ENCODE assay signal across 10 cellular contexts in the genomic region with DNA sequence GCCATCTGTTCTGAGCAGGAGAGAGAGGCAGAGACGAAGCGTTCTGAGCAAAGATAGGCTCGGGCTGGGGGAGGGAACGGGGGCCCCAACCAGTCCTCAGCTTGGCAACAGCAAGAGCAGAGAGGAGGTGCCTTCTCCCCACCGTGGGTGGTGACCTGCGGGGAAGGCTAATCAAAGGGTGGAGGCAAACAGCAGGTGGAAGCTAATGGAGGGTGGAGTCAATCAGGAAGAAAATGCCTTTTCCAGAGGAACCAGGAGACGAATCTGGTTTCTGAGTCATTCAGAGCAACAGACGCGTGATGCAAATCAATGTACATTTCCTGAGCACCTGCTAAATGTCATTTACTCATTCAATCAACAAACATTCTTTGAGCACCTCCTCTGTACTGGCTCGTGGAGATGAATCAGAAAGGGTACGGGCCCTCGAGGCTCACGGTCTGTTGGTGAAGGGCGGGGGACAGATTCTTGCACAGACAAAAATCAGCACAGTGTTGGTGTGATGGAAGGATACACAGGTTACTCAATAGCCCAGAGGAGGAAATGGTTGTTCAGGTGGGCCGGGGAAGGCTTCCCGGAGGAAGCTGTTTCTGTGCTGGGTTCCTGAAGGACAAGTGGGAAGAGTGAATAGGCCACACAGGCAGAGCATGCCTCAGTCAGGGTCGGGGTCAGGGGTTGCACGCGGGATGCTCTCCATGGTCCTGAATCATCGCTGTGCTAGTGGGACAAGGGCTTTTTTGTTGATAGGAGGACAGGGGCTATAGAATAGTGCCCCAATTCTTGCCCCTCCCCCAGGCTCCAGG. TPM values are rescaled to one million over a fixed set of nuclear protein-coding genes. Genes with fewer than 3 reads are reported as not detected.
DNase-seq lines count a peak whose midpoint lies in the region; ATAC-seq and TF ChIP-seq lines count a peak whose summit lies in the region.
"Had no signal": no experiment of that assay in that cellular context is flagged by ENCODE, and none has a peak within 500 bp of the region (broad histone marks: within the 10 kb centered on the region; RNA-seq: fewer than 3 reads in every experiment).

No MANE protein-coding gene starts in this region.

- H3K4me3 ChIP-seq in fibroblast of villous mesenchyme (ENCODE audit: low read depth, low read length) (no peak overlapping the region), ascending aorta (no peak overlapping the region)
- H3K4me3 ChIP-seq: upper lobe of left lung had no signal

- DNase-seq in activated T-cell treated with anti-CD3 and anti-CD28 coated beads, Interleukin-2, amount 50 U/mL, for 72 hours: peak; percentile 27 to 31
- no peak for DNase-seq in activated T-cell treated with anti-CD3 and anti-CD28 coated beads, Interleukin-2, amount 50 U/mL, for 1 hour
- peak; percentile 40 to 48 for DNase-seq in SHP77 (lab: John Stamatoyannopoulos, UW)
- DNase-seq in fibroblast of villous mesenchyme (ENCODE audit: low read depth): peak; percentile 64
- no peak for DNase-seq in Ammon's horn (ENCODE audit: low spot score)
- DNase-seq in ascending aorta (ENCODE audit: low spot score in 2 of 2): no peak
- DNase-seq: left cardiac atrium had no signal

- TF ChIP-seq CTCF in fibroblast of villous mesenchyme (IDR thresholded peaks at IDR 0.05; ENCODE audit: insufficient read depth, low read depth, low read length) (no peak), ascending aorta (IDR thresholded peaks at IDR 0.05) (no peak)

- H3K27ac Mint-ChIP-seq in activated T-cell treated with anti-CD3 and anti-CD28 coated beads, Interleukin-2, amount 50 U/mL, for 72 hours: peak overlapping the region; percentile 2
- peak overlapping the region; percentile 21 for H3K27ac Mint-ChIP-seq in stimulated activated memory B cell treated with anti-CD40 and anti-IgM and Interleukin-4, amounts not matched to agents 10 μg/mL and 1 μg/mL and 100 μg/mL, for 72 hours

- no peak overlapping the region for H3K4me3 Mint-ChIP-seq in activated T-cell treated with anti-CD3 and anti-CD28 coated beads, Interleukin-2, amount 50 U/mL, for 72 hours
- H3K4me3 Mint-ChIP-seq in stimulated activated memory B cell treated with anti-CD40 and anti-IgM and Interleukin-4, amounts not matched to agents 10 μg/mL and 1 μg/mL and 100 μg/mL, for 72 hours: peak overlapping the region; percentile 34

- no peaks in the 10 kb centered on the region for H3K27me3 ChIP-seq in ascending aorta
- H3K27me3 ChIP-seq: upper lobe of left lung had no signal

- no peaks in the 10 kb centered on the region for H3K9me3 Mint-ChIP-seq in activated T-cell treated with anti-CD3 and anti-CD28 coated beads, Interleukin-2, amount 50 U/mL, for 72 hours
- no peaks in the 10 kb centered on the region for H3K9me3 Mint-ChIP-seq in stimulated activated memory B cell treated with anti-CD40 and anti-IgM and Interleukin-4, amounts not matched to agents 10 μg/mL and 1 μg/mL and 100 μg/mL, for 72 hours

- H3K27me3 Mint-ChIP-seq in activated T-cell treated with anti-CD3 and anti-CD28 coated beads, Interleukin-2, amount 50 U/mL, for 72 hours (ENCODE audit: low read depth): peaks cover 8% of the 10 kb centered on the region
- no peaks in the 10 kb centered on the region for H3K27me3 Mint-ChIP-seq in stimulated activated memory B cell treated with anti-CD40 and anti-IgM and Interleukin-4, amounts not matched to agents 10 μg/mL and 1 μg/mL and 100 μg/mL, for 72 hours

- no peaks in the 10 kb centered on the region for H3K9me3 ChIP-seq in ascending aorta
- H3K9me3 ChIP-seq: upper lobe of left lung had no signal

- intact Hi-C loops in ascending aorta (cut with DNase I): no loop called here

- peak in 1 of 2 donors; percentile 58 for ATAC-seq in activated T-cell treated with anti-CD3 and anti-CD28 coated beads, Interleukin-2, amount 50 U/mL, for 72 hours (replicated peaks in 1 of 2)
- ATAC-seq in stimulated activated memory B cell treated with anti-CD40 and anti-IgM and Interleukin-4, amounts not matched to agents 10 μg/mL and 1 μg/mL and 100 μg/mL, for 72 hours: peak; percentile 62
- no peak for ATAC-seq in HG03342 (IDR thresholded peaks at IDR 0.05; ENCODE audit: unreplicated experiment)

- peaks cover 11% of the 10 kb centered on the region for H3K4me1 Mint-ChIP-seq in activated T-cell treated with anti-CD3 and anti-CD28 coated beads, Interleukin-2, amount 50 U/mL, for 72 hours (ENCODE audit: low read depth)
- H3K4me1 Mint-ChIP-seq in stimulated activated memory B cell treated with anti-CD40 and anti-IgM and Interleukin-4, amounts not matched to agents 10 μg/mL and 1 μg/mL and 100 μg/mL, for 72 hours: peaks cover 30% of the 10 kb centered on the region

- no peak overlapping the region for H3K27ac ChIP-seq in ascending aorta
- H3K27ac ChIP-seq: upper lobe of left lung had no signal

- peaks cover 2 to 10% of the 10 kb centered on the region in 2 donors for H3K4me1 ChIP-seq in ascending aorta

- H3K36me3 Mint-ChIP-seq in activated T-cell treated with anti-CD3 and anti-CD28 coated beads, Interleukin-2, amount 50 U/mL, for 72 hours (ENCODE audit: insufficient read depth in 2 of 2): no peaks in the 10 kb centered on the region
- no peaks in the 10 kb centered on the region for H3K36me3 Mint-ChIP-seq in stimulated activated memory B cell treated with anti-CD40 and anti-IgM and Interleukin-4, amounts not matched to agents 10 μg/mL and 1 μg/mL and 100 μg/mL, for 72 hours

- no peaks in the 10 kb centered on the region for H3K36me3 ChIP-seq in ascending aorta
- H3K36me3 ChIP-seq: upper lobe of left lung had no signal

RNA-seq across cellular contexts. Expression of a gene that starts 5.7 kb away (rescaled TPM):
- 1 to 10 TPM; 1.1 to 1.3 TPM for total RNA-seq in activated T-cell treated with anti-CD3 and anti-CD28 coated beads, Interleukin-2, amount 50 U/mL, for 72 hours
- under 0.01 and 0.43 TPM in 2 replicates for total RNA-seq in fibroblast of villous mesenchyme
- total RNA-seq in ascending aorta: 107 TPM

RNA-seq across cellular contexts. Expression of a gene that starts 59.2 kb away (rescaled TPM):
- total RNA-seq in activated T-cell treated with anti-CD3 and anti-CD28 coated beads, Interleukin-2, amount 50 U/mL, for 72 hours: 10 to 100 TPM; 42.1 to 44.9 TPM
- not detected in 2 replicates for total RNA-seq in fibroblast of villous mesenchyme
- not detected for total RNA-seq in ascending aorta

Comparison
In these comparisons a context has a peak if more than half of its experiments do, and no peak if none do; other contexts are left out.
1. DNase-seq: peak in activated T-cell treated with anti-CD3 and anti-CD28 coated beads, Interleukin-2, amount 50 U/mL, for 72 hours (2 of 2), SHP77 (2 of 2) and fibroblast of villous mesenchyme (single experiment); none in activated T-cell treated with anti-CD3 and anti-CD28 coated beads, Interleukin-2, amount 50 U/mL, for 1 hour (single experiment), Ammon's horn (single experiment) and ascending aorta (0 of 2).
2. RNA of a gene that starts 5.7 kb away (total RNA-seq): 107 TPM in ascending aorta (single experiment); 1.1 to 1.3 TPM in activated T-cell treated with anti-CD3 and anti-CD28 coated beads, Interleukin-2, amount 50 U/mL, for 72 hours and under 0.01 to 0.43 TPM in fibroblast of villous mesenchyme; every median in the first group is over 10 times any median in the second.
3. RNA of a gene that starts 59.2 kb away (total RNA-seq): 42.1 to 44.9 TPM in activated T-cell treated with anti-CD3 and anti-CD28 coated beads, Interleukin-2, amount 50 U/mL, for 72 hours; not detected in fibroblast of villous mesenchyme and not detected in ascending aorta (single experiment); every median in the first group is over 10 times any median in the second.